26 cellular contexts compared by ENCODE assay signal in the genomic region with DNA sequence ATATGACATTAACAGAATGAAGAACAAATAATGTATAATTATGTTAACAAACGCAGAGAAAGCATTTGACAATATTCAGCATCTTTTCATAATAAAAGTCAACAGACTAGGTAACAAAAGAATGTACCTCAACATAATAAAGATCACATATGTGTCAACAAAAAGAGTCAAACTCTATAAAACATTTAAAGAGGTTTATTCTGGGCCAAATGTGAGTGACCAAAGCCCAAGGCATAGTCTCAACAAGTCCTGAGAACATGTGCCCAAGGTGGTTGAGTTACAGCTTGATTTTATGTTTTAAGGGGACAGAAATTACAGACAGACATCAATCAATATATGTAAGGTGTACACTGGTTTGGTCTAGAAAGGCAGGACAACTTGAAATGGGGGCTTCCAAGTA. TPM values are rescaled to one million over a fixed set of nuclear protein-coding genes. Genes with fewer than 3 reads are reported as not detected.
DNase-seq lines count a peak whose midpoint lies in the region; ATAC-seq and TF ChIP-seq lines count a peak whose summit lies in the region.
"Had no signal": no experiment of that assay in that cellular context is flagged by ENCODE, and none has a peak within 500 bp of the region (broad histone marks: within the 10 kb centered on the region; RNA-seq: fewer than 3 reads in every experiment).

No MANE protein-coding gene starts in this region.

- H3K4me1 ChIP-seq in Caco-2 (peaks cover 16% of the 10 kb centered on the region; the same call in 1 of the 2 replicates), PC-3 (ENCODE audit: insufficient read depth, low read length) (peaks cover 15% of the 10 kb centered on the region)
- H3K4me1 ChIP-seq: A549, BE2C had no signal

- no peaks in the 10 kb centered on the region for H3K36me3 ChIP-seq in Caco-2 (ENCODE audit: control insufficient read depth, insufficient read depth, low read length)
- H3K36me3 ChIP-seq in PC-3 (ENCODE audit: low read depth, low read length): no peaks in the 10 kb centered on the region
- no peaks in the 10 kb centered on the region for H3K36me3 ChIP-seq in MG63
- H3K36me3 ChIP-seq: BE2C, BLaER1 had no signal

- H4K20me1 ChIP-seq in PC-3 (ENCODE audit: low read length): no peaks in the 10 kb centered on the region
- H4K20me1 ChIP-seq: BLaER1 had no signal

- ATAC-seq in PC-3: peak; percentile 68; the same call in 1 of the 2 replicates
- ATAC-seq: A549, GM12878 had no signal

- H3K27ac Mint-ChIP-seq in Caco-2 (ENCODE audit: unreplicated experiment) (peak overlapping the region; percentile 12), mesothelial cell of epicardium (peak overlapping the region; percentile 74)
- H3K27ac Mint-ChIP-seq: CD14-positive monocyte; CD4-positive, alpha-beta memory T cell; CD4-positive, CD25-positive, alpha-beta regulatory T cell; CD8-positive, alpha-beta memory T cell had no signal

- no peaks in the 10 kb centered on the region for H3K79me2 ChIP-seq in PC-3 (ENCODE audit: low read length)

- peaks cover 5% of the 10 kb centered on the region; the same call in 1 of the 2 replicates for H3K9me3 ChIP-seq in Caco-2
- H3K9me3 ChIP-seq in PC-3 (ENCODE audit: low read length): peaks cover 18% of the 10 kb centered on the region; the same call in 1 of the 2 replicates
- H3K9me3 ChIP-seq in MG63: peaks cover 18% of the 10 kb centered on the region
- H3K9me3 ChIP-seq: BE2C had no signal

- peaks cover 47% of the 10 kb centered on the region for H3K9me3 Mint-ChIP-seq in Caco-2 (ENCODE audit: unreplicated experiment)
- peaks cover 22% of the 10 kb centered on the region for H3K9me3 Mint-ChIP-seq in mesothelial cell of epicardium

- no peaks in the 10 kb centered on the region for H3K9me2 ChIP-seq in PC-3 (replicated peaks; ENCODE audit: low read length)

- in situ Hi-C loops in ACHN (cut with HindIII; ENCODE audit: low pct_ligation_motif_present, low pct_unique_long_range_greater_than_20kb, low sequenced_read_pairs): no loop called here

- H3K27me3 ChIP-seq in Caco-2 (replicated peaks; ENCODE audit: control insufficient read depth, insufficient read depth, low read length): no peaks in the 10 kb centered on the region
- no peaks in the 10 kb centered on the region for H3K27me3 ChIP-seq in PC-3 (ENCODE audit: low read length)
- peaks cover 11% of the 10 kb centered on the region for H3K27me3 ChIP-seq in MG63
- H3K27me3 ChIP-seq: BE2C, BLaER1 had no signal

- BruUV-seq in Caco-2 (replicated peaks; lab: Mats Ljungman, UMichigan): no TSS peak
- BruUV-seq in PC-3 (replicated peaks; lab: Mats Ljungman, UMichigan): no TSS peak

- no peak overlapping the region for H3K27ac ChIP-seq in PC-3 (ENCODE audit: low read length)
- H3K27ac ChIP-seq: 22Rv1, A549, BLaER1 had no signal

- no peak overlapping the region for H3K9ac ChIP-seq in PC-3 (ENCODE audit: low read length)
- H3K9ac ChIP-seq: BLaER1 had no signal

- no peaks in the 10 kb centered on the region for H3F3A ChIP-seq in PC-3 (ENCODE audit: low read length, unreplicated experiment)

- H3K4me3 Mint-ChIP-seq in Caco-2 (ENCODE audit: unreplicated experiment) (no peak overlapping the region), mesothelial cell of epicardium (no peak overlapping the region)
- H3K4me3 Mint-ChIP-seq: CD14-positive monocyte; CD4-positive, alpha-beta memory T cell; CD4-positive, CD25-positive, alpha-beta regulatory T cell; CD8-positive, alpha-beta memory T cell had no signal

- H3K27me3 Mint-ChIP-seq in Caco-2 (ENCODE audit: insufficient read depth, unreplicated experiment) (no peaks in the 10 kb centered on the region), mesothelial cell of epicardium (ENCODE audit: low read depth) (no peaks in the 10 kb centered on the region)

- no peak overlapping the region for H3K4me3 ChIP-seq in Caco-2 (ENCODE audit: low read depth, low read length)
- H3K4me3 ChIP-seq in PC-3 (ENCODE audit: low read length): no peak overlapping the region
- no peak overlapping the region for H3K4me3 ChIP-seq in foreskin fibroblast (ENCODE audit: low read depth in 1 of 2, low read length in 2 of 2)
- no peak overlapping the region for H3K4me3 ChIP-seq in MG63
- H3K4me3 ChIP-seq: A549, BLaER1, GM12878 had no signal

- H3K4me1 Mint-ChIP-seq in Caco-2 (ENCODE audit: low read depth, unreplicated experiment) (peaks cover 20% of the 10 kb centered on the region), mesothelial cell of epicardium (peaks cover 29% of the 10 kb centered on the region)
- H3K4me1 Mint-ChIP-seq: CD4-positive, alpha-beta memory T cell; CD4-positive, CD25-positive, alpha-beta regulatory T cell; CD8-positive, alpha-beta memory T cell had no signal

- H3K36me3 Mint-ChIP-seq in Caco-2 (ENCODE audit: insufficient read depth, unreplicated experiment) (no peaks in the 10 kb centered on the region), mesothelial cell of epicardium (peaks cover 8% of the 10 kb centered on the region)
- H3K36me3 Mint-ChIP-seq: CD14-positive monocyte had no signal

- no peak for DNase-seq in Caco-2
- DNase-seq in PC-3: peak; percentile 46
- no peak for DNase-seq in mesothelial cell of epicardium (ENCODE audit: low spot score in 2 of 2, unreplicated experiment in 2 of 2)
- no peak for DNase-seq in foreskin fibroblast
- no peak for DNase-seq in MG63
- DNase-seq in ACHN: no peak
- DNase-seq: BE2C; C1 segment of cervical spinal cord; Calu3; CD4-positive, alpha-beta memory T cell; CD4-positive, CD25-positive, alpha-beta regulatory T cell; CD8-positive, alpha-beta memory T cell; COR-L47; DMS153; DMS53; DMS79; DND-41; EL; GDM1 had no signal

- CTCF ChIA-PET in Caco-2 (lab: Charles Lee): no interaction called here
- CTCF ChIA-PET in PC-3 (lab: Charles Lee): no interaction called here

- no peak overlapping the region for H2AFZ ChIP-seq in PC-3 (ENCODE audit: low read length)

- POLR2A ChIA-PET in Caco-2 (lab: Charles Lee): no interaction called here
- POLR2A ChIA-PET in PC-3 (lab: Charles Lee; ENCODE audit: unreplicated experiment): no interaction called here

- TF ChIP-seq CTCF in Caco-2 (IDR thresholded peaks at IDR 0.05; ENCODE audit: insufficient read depth in 1 of 2, low read depth in 1 of 2, low read length in 1 of 2, severe bottlenecking in 1 of 2, unreplicated experiment in 1 of 2): no peak
- TF ChIP-seq CTCF in PC-3 (conservative IDR thresholded peaks at IDR 0.05; ENCODE audit: low read depth, low read length): no peak
- no peak for TF ChIP-seq CTCF in mesothelial cell of epicardium (IDR thresholded peaks at IDR 0.05; ENCODE audit: unreplicated experiment)
- no peak for TF ChIP-seq CTCF in foreskin fibroblast (IDR thresholded peaks at IDR 0.05; ENCODE audit: low read depth, low read length)

- no peak overlapping the region for H3K4me2 ChIP-seq in PC-3 (ENCODE audit: low read length)
- H3K4me2 ChIP-seq: A549, BLaER1 had no signal

- intact Hi-C loops in Caco-2 (cut with micrococcal nuclease; ENCODE audit: unreplicated experiment): no loop called here
- intact Hi-C loops in PC-3 (cut with micrococcal nuclease): no loop called here

RNA-seq across cellular contexts. Expression of a gene that starts 19.4 kb away (rescaled TPM):
- total RNA-seq in Caco-2 (2022) (6.0 and 7.3 TPM in 2 replicates), PC-3 (2014; rRNA removed) (0.23 TPM in 1 of 2 replicates, not detected in the other), mesothelial cell of epicardium (not detected in 3 replicates)
- total RNA-seq in MG63 (2014; rRNA removed; shearing (Covaris generic); ENCODE audit: low replicate concordance): not detected in 2 replicates
- total RNA-seq: Calu3; CD4-positive, alpha-beta memory T cell; CD4-positive, CD25-positive, alpha-beta regulatory T cell; Daoy; G401 had no signal

RNA-seq across cellular contexts. Expression of a gene that starts 57.3 kb away (rescaled TPM):
- total RNA-seq in Caco-2 (2022) (34.4 and 35.9 TPM in 2 replicates), PC-3 (2014; rRNA removed) (16.6 and 24.3 TPM in 2 replicates), mesothelial cell of epicardium (48.4 to 49.8 TPM (median 48.9 TPM) in 3 replicates)
- total RNA-seq in MG63 (2014; rRNA removed; shearing (Covaris generic); ENCODE audit: low replicate concordance): 23.6 and 52.7 TPM in 2 replicates
